In the genomic region with DNA sequence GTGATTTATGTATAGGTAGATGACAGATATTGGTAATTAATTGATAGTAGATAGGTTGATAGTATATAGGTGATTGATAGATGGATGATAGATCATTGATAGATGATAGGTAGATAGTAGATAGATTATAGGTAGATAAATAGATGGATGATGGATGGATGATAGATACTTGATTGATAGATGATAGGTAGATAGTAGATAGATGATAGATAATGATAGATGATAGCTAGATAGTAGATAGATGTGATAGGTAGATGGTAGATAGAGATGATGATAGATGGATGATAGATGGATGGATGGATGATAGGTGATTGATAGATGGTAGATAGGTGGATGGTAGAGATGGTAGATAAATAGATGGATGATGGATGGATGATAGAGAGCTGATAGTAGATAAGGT, we compare ENCODE assay signal across 1 cellular context.
TF ChIP-seq lines count a peak whose summit lies in the region.

No MANE protein-coding gene starts in this region.

TF ChIP-seq in K562, 482 proteins besides CTCF, POLR2A, EP300 and RAD21 (continued from another document and continues in another):
- TF ChIP-seq GATAD2B (IDR thresholded peaks at IDR 0.05; ENCODE audit: borderline replicate concordance), result 0 out of 2 replicates have a peak, but pooled peaks have one; percentile 51
- TF ChIP-seq MTA2 (IDR thresholded peaks at IDR 0.05; ENCODE audit: low read depth), result 0 out of 2 replicates have a peak, but pooled peaks have one; percentile 15
- peak; percentile 93 for TF ChIP-seq ZBTB2 (IDR thresholded peaks at IDR 0.05)
- TF ChIP-seq HLTF (IDR thresholded peaks at IDR 0.05), result 0 out of 2 replicates have a peak, but pooled peaks have one; percentile 75
- peak; percentile 49 for TF ChIP-seq ASH1L (IDR thresholded peaks at IDR 0.05; ENCODE audit: borderline replicate concordance, low read depth, partially characterized antibody)
- no peak for TF ChIP-seq ZKSCAN3 (CRISPR knock-in tag; IDR thresholded peaks at IDR 0.05)
- TF ChIP-seq EP400 (IDR thresholded peaks at IDR 0.05), result peak; percentile 22; the same call in 1 of the 2 replicates
- peak; percentile 69; the same call in 1 of the 2 replicates for TF ChIP-seq SMARCA5 (IDR thresholded peaks at IDR 0.05)
- TF ChIP-seq ZNF707 (CRISPR knock-in tag; conservative IDR thresholded peaks at IDR 0.05), result no peak
- TF ChIP-seq PML (IDR thresholded peaks at IDR 0.05; ENCODE audit: low read length), result no peak
- peak; percentile 86; the same call in 1 of the 2 replicates for TF ChIP-seq MTA1 (IDR thresholded peaks at IDR 0.05; ENCODE audit: borderline replicate concordance)
- TF ChIP-seq HDAC2 (IDR thresholded peaks at IDR 0.05), result peak; percentile 31; the same call in 1 of the 2 replicates
- TF ChIP-seq HSF4 (CRISPR knock-in tag; IDR thresholded peaks at IDR 0.05; ENCODE audit: borderline replicate concordance), result no peak
- peak; percentile 54; the same call in 1 of the 2 replicates for TF ChIP-seq PHB2 (IDR thresholded peaks at IDR 0.05; ENCODE audit: low read depth)
- TF ChIP-seq, protein P1, sequence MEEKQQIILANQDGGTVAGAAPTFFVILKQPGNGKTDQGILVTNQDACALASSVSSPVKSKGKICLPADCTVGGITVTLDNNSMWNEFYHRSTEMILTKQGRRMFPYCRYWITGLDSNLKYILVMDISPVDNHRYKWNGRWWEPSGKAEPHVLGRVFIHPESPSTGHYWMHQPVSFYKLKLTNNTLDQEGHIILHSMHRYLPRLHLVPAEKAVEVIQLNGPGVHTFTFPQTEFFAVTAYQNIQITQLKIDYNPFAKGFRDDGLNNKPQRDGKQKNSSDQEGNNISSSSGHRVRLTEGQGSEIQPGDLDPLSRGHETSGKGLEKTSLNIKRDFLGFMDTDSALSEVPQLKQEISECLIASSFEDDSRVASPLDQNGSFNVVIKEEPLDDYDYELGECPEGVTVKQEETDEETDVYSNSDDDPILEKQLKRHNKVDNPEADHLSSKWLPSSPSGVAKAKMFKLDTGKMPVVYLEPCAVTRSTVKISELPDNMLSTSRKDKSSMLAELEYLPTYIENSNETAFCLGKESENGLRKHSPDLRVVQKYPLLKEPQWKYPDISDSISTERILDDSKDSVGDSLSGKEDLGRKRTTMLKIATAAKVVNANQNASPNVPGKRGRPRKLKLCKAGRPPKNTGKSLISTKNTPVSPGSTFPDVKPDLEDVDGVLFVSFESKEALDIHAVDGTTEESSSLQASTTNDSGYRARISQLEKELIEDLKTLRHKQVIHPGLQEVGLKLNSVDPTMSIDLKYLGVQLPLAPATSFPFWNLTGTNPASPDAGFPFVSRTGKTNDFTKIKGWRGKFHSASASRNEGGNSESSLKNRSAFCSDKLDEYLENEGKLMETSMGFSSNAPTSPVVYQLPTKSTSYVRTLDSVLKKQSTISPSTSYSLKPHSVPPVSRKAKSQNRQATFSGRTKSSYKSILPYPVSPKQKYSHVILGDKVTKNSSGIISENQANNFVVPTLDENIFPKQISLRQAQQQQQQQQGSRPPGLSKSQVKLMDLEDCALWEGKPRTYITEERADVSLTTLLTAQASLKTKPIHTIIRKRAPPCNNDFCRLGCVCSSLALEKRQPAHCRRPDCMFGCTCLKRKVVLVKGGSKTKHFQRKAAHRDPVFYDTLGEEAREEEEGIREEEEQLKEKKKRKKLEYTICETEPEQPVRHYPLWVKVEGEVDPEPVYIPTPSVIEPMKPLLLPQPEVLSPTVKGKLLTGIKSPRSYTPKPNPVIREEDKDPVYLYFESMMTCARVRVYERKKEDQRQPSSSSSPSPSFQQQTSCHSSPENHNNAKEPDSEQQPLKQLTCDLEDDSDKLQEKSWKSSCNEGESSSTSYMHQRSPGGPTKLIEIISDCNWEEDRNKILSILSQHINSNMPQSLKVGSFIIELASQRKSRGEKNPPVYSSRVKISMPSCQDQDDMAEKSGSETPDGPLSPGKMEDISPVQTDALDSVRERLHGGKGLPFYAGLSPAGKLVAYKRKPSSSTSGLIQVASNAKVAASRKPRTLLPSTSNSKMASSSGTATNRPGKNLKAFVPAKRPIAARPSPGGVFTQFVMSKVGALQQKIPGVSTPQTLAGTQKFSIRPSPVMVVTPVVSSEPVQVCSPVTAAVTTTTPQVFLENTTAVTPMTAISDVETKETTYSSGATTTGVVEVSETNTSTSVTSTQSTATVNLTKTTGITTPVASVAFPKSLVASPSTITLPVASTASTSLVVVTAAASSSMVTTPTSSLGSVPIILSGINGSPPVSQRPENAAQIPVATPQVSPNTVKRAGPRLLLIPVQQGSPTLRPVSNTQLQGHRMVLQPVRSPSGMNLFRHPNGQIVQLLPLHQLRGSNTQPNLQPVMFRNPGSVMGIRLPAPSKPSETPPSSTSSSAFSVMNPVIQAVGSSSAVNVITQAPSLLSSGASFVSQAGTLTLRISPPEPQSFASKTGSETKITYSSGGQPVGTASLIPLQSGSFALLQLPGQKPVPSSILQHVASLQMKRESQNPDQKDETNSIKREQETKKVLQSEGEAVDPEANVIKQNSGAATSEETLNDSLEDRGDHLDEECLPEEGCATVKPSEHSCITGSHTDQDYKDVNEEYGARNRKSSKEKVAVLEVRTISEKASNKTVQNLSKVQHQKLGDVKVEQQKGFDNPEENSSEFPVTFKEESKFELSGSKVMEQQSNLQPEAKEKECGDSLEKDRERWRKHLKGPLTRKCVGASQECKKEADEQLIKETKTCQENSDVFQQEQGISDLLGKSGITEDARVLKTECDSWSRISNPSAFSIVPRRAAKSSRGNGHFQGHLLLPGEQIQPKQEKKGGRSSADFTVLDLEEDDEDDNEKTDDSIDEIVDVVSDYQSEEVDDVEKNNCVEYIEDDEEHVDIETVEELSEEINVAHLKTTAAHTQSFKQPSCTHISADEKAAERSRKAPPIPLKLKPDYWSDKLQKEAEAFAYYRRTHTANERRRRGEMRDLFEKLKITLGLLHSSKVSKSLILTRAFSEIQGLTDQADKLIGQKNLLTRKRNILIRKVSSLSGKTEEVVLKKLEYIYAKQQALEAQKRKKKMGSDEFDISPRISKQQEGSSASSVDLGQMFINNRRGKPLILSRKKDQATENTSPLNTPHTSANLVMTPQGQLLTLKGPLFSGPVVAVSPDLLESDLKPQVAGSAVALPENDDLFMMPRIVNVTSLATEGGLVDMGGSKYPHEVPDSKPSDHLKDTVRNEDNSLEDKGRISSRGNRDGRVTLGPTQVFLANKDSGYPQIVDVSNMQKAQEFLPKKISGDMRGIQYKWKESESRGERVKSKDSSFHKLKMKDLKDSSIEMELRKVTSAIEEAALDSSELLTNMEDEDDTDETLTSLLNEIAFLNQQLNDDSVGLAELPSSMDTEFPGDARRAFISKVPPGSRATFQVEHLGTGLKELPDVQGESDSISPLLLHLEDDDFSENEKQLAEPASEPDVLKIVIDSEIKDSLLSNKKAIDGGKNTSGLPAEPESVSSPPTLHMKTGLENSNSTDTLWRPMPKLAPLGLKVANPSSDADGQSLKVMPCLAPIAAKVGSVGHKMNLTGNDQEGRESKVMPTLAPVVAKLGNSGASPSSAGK (IDR thresholded peaks at IDR 0.05), result peak; percentile 22; the same call in 1 of the 2 replicates
- TF ChIP-seq MIER1 (IDR thresholded peaks at IDR 0.05; ENCODE audit: low read depth), result peak; percentile 46; the same call in 1 of the 2 replicates
- TF ChIP-seq ZNF12 (CRISPR knock-in tag; IDR thresholded peaks at IDR 0.05), result no peak
- no peak for TF ChIP-seq RFX5 (IDR thresholded peaks at IDR 0.05; ENCODE audit: low read depth, low read length)
- peak; percentile 31 to 63; a peak in 1 of 4 replicates for TF ChIP-seq CSDE1 (IDR thresholded peaks at IDR 0.05)
- 0 out of 2 replicates have a peak, but pooled peaks have one; percentile 9 for TF ChIP-seq NCOR1 (IDR thresholded peaks at IDR 0.05)
- 0 out of 2 replicates have a peak, but pooled peaks have one; percentile 26 for TF ChIP-seq HDGF (IDR thresholded peaks at IDR 0.05)
- no peak for TF ChIP-seq ZNF133 (CRISPR knock-in tag; IDR thresholded peaks at IDR 0.05)
- peak; percentile 54 for TF ChIP-seq CREBBP (IDR thresholded peaks at IDR 0.05; ENCODE audit: low read depth, low read length)
- peak; percentile 27; the same call in 1 of the 2 replicates for TF ChIP-seq ARID1B (IDR thresholded peaks at IDR 0.05)
- TF ChIP-seq FOXJ2 (tag; IDR thresholded peaks at IDR 0.05), result no peak
- no peak for TF ChIP-seq CBX5 (IDR thresholded peaks at IDR 0.05; ENCODE audit: borderline replicate concordance, low read depth)
- TF ChIP-seq PTRF (tag; IDR thresholded peaks at IDR 0.05), result no peak
- TF ChIP-seq KDM4B (IDR thresholded peaks at IDR 0.05; ENCODE audit: borderline replicate concordance in 2 of 2, low read depth in 1 of 2), result 0 out of 4 replicates have a peak, but pooled peaks of 1 of the 2 experiments have one; percentile 73
- peak; percentile 50; the same call in 1 of the 2 replicates for TF ChIP-seq NKRF (IDR thresholded peaks at IDR 0.05; ENCODE audit: borderline replicate concordance)
- TF ChIP-seq THRAP3 (IDR thresholded peaks at IDR 0.05; ENCODE audit: borderline replicate concordance), result peak; percentile 77; the same call in 1 of the 2 replicates
- no peak for TF ChIP-seq ERF (CRISPR knock-in tag; IDR thresholded peaks at IDR 0.05)
- no peak for TF ChIP-seq ATF7 (IDR thresholded peaks at IDR 0.05)
- TF ChIP-seq, protein P2, sequence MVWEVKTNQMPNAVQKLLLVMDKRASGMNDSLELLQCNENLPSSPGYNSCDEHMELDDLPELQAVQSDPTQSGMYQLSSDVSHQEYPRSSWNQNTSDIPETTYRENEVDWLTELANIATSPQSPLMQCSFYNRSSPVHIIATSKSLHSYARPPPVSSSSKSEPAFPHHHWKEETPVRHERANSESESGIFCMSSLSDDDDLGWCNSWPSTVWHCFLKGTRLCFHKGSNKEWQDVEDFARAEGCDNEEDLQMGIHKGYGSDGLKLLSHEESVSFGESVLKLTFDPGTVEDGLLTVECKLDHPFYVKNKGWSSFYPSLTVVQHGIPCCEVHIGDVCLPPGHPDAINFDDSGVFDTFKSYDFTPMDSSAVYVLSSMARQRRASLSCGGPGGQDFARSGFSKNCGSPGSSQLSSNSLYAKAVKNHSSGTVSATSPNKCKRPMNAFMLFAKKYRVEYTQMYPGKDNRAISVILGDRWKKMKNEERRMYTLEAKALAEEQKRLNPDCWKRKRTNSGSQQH (CRISPR knock-in tag; IDR thresholded peaks at IDR 0.05), result peak; percentile 48; the same call in 1 of the 2 replicates
- TF ChIP-seq ZNF507 (tag; conservative IDR thresholded peaks at IDR 0.05), result no peak
- TF ChIP-seq THRA (IDR thresholded peaks at IDR 0.05), result 0 out of 2 replicates have a peak, but pooled peaks have one; percentile 20
- TF ChIP-seq YBX1 (IDR thresholded peaks at IDR 0.05), result peak; percentile 87; the same call in 1 of the 2 replicates
- 0 out of 2 replicates have a peak, but pooled peaks have one; percentile 20 for TF ChIP-seq THRB (CRISPR knock-in tag; conservative IDR thresholded peaks at IDR 0.05)
- TF ChIP-seq SUPT5H (IDR thresholded peaks at IDR 0.05), result no peak
- peak; percentile 44 for TF ChIP-seq TAF9B (IDR thresholded peaks at IDR 0.05; ENCODE audit: partially characterized antibody)
- TF ChIP-seq, protein P3, sequence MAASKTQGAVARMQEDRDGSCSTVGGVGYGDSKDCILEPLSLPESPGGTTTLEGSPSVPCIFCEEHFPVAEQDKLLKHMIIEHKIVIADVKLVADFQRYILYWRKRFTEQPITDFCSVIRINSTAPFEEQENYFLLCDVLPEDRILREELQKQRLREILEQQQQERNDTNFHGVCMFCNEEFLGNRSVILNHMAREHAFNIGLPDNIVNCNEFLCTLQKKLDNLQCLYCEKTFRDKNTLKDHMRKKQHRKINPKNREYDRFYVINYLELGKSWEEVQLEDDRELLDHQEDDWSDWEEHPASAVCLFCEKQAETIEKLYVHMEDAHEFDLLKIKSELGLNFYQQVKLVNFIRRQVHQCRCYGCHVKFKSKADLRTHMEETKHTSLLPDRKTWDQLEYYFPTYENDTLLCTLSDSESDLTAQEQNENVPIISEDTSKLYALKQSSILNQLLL (CRISPR knock-in tag; IDR thresholded peaks at IDR 0.05; ENCODE audit: borderline replicate concordance), result no peak
- 0 out of 4 replicates have a peak, but pooled peaks of 1 of the 2 experiments have one; percentile 42 for TF ChIP-seq ARNT (IDR thresholded peaks at IDR 0.05)
